24 cellular contexts compared by ENCODE assay signal in genomic region chr14:23140389-23140788, GRCh38. TPM values are rescaled to one million over a fixed set of nuclear protein-coding genes. Genes with fewer than 3 reads are reported as not detected.
DNase-seq lines count a peak whose midpoint lies in the region; ATAC-seq and TF ChIP-seq lines count a peak whose summit lies in the region.
"Had no signal": no experiment of that assay in that cellular context is flagged by ENCODE, and none has a peak within 500 bp of the region (broad histone marks: within the 10 kb centered on the region; RNA-seq: fewer than 3 reads in every experiment).

No MANE protein-coding gene starts in this region.

- no peaks in the 10 kb centered on the region for H3K27me3 ChIP-seq in cardiac muscle cell
- no peaks in the 10 kb centered on the region for H3K27me3 ChIP-seq in muscle layer of colon (ENCODE audit: control insufficient read depth in 1 of 2, insufficient read depth in 2 of 2, low read length in 2 of 2)
- H3K27me3 ChIP-seq in rectal smooth muscle tissue (ENCODE audit: control insufficient read depth, insufficient read depth, low read length) = no peaks in the 10 kb centered on the region
- H3K27me3 ChIP-seq in uterus = no peaks in the 10 kb centered on the region
- H3K27me3 ChIP-seq in HAP-1 (ENCODE audit: low read depth) = no peaks in the 10 kb centered on the region

- H3K9ac ChIP-seq in muscle layer of colon (ENCODE audit: low read length) (no peak overlapping the region), rectal smooth muscle tissue (ENCODE audit: low read length) (no peak overlapping the region)
- H3K9ac ChIP-seq: GM23248 had no signal

- peak overlapping the region; percentile 78 for H3K27ac ChIP-seq in cardiac muscle cell
- peak overlapping the region; percentile 59 for H3K27ac ChIP-seq in muscle layer of colon (ENCODE audit: low read depth, low read length)
- peak overlapping the region; percentile 74 for H3K27ac ChIP-seq in rectal smooth muscle tissue (ENCODE audit: low read depth, low read length)
- peak overlapping the region; percentile 18 to 96 for H3K27ac ChIP-seq in uterus
- H3K27ac ChIP-seq: C4-2B, GM23248 had no signal

- H3K36me3 ChIP-seq in cardiac muscle cell = no peaks in the 10 kb centered on the region
- no peaks in the 10 kb centered on the region for H3K36me3 ChIP-seq in muscle layer of colon (ENCODE audit: insufficient read depth, low read length)
- no peaks in the 10 kb centered on the region for H3K36me3 ChIP-seq in rectal smooth muscle tissue (ENCODE audit: control insufficient read depth, insufficient read depth, low read length)
- no peaks in the 10 kb centered on the region for H3K36me3 ChIP-seq in uterus
- H3K36me3 ChIP-seq in HAP-1 (replicated peaks) = no peaks in the 10 kb centered on the region

- H3K9me3 ChIP-seq in cardiac muscle cell (ENCODE audit: low read depth) (no peaks in the 10 kb centered on the region), muscle layer of colon (ENCODE audit: low read length) (no peaks in the 10 kb centered on the region), uterus (no peaks in the 10 kb centered on the region), HAP-1 (no peaks in the 10 kb centered on the region)

- DNase-seq in cardiac muscle cell (ENCODE audit: low read depth in 1 of 2, low spot score in 1 of 2) (peak in 1 of 2 donors; percentile 38), left cardiac atrium (no peak), uterus (no peak), HAP-1 (ENCODE audit: low spot score in 2 of 2) (no peak)
- DNase-seq in activated effector memory CD4-positive, alpha-beta T cell treated with Interleukin-2 at 50 U/mL for 16 hours = no peak
- DNase-seq: 8988T; Calu3; CD8-positive, alpha-beta memory T cell; DMS153; GM23248; Karpas-422; NCI-H1694 treated with DMSO at 0.1 percent for 48 hours; NCI-H446 treated with DMSO at 0.1 percent for 48 hours; NCI-H526 treated with DMSO at 0.1 percent for 48 hours; OCI-M1 had no signal

- TF ChIP-seq CTCF in cardiac muscle cell (IDR thresholded peaks at IDR 0.05; ENCODE audit: low read depth, low read length) = no peak
- TF ChIP-seq CTCF in uterus (IDR thresholded peaks at IDR 0.05) = no peak

- intact Hi-C loops in left cardiac atrium (cut with DNase I) = no loop called here
- intact Hi-C loops in uterus (cut with DNase I; ENCODE audit: low total_unique reads) = no loop called here

- H3K4me1 ChIP-seq in cardiac muscle cell (ENCODE audit: low read depth) = peaks cover 7% of the 10 kb centered on the region
- peaks cover 38% of the 10 kb centered on the region for H3K4me1 ChIP-seq in muscle layer of colon (ENCODE audit: insufficient read depth, low read length)
- H3K4me1 ChIP-seq in rectal smooth muscle tissue (ENCODE audit: control insufficient read depth, insufficient read depth, low read length) = peaks cover 19% of the 10 kb centered on the region
- H3K4me1 ChIP-seq in uterus = peaks cover 5 to 12% of the 10 kb centered on the region in 2 donors
- H3K4me1 ChIP-seq in HAP-1 = peaks cover 12% of the 10 kb centered on the region

- in situ Hi-C loops in HAP-1 (cut with MboI; ENCODE audit: low sequenced_read_pairs) = no loop called here

- no peak for ATAC-seq in left cardiac atrium
- ATAC-seq in HG02623 (IDR thresholded peaks at IDR 0.05; ENCODE audit: unreplicated experiment) = no peak
- ATAC-seq: HCT116, Right ventricle myocardium inferior had no signal

- H3K4me3 ChIP-seq in cardiac muscle cell = no peak overlapping the region
- no peak overlapping the region for H3K4me3 ChIP-seq in muscle layer of colon (ENCODE audit: low read depth in 1 of 2, low read length in 2 of 2)
- no peak overlapping the region for H3K4me3 ChIP-seq in rectal smooth muscle tissue (ENCODE audit: low read length)
- H3K4me3 ChIP-seq in uterus = no peak overlapping the region
- no peak overlapping the region for H3K4me3 ChIP-seq in HAP-1
- H3K4me3 ChIP-seq: GM23248 had no signal

- TF ChIP-seq POLR2A in uterus (IDR thresholded peaks at IDR 0.05) = no peak

RNA-seq across cellular contexts. Expression of gene CEBPE, which starts 21.3 kb away (rescaled TPM):
- total RNA-seq in cardiac muscle cell (not detected in 2 replicates), left cardiac atrium (not detected), uterus (not detected)
- polyA plus RNA-seq in cardiac muscle cell = not detected in 2 replicates
- total RNA-seq: Calu3, G401, GM23248, M059J, Right ventricle myocardium inferior had no signal
- polyA plus RNA-seq: AG04450; CD8-positive, alpha-beta memory T cell; GM23248 had no signal

RNA-seq across cellular contexts. Expression of gene CIROP, which starts 35.6 kb away (rescaled TPM):
- 0.15 TPM in 1 of 2 replicates, not detected in the other for total RNA-seq in cardiac muscle cell
- polyA plus RNA-seq in cardiac muscle cell = not detected in 2 replicates
- not detected for total RNA-seq in left cardiac atrium
- not detected for total RNA-seq in uterus
- total RNA-seq: Calu3; CD8-positive, alpha-beta memory T cell; G401; GM23248; M059J; Right ventricle myocardium inferior had no signal
- polyA plus RNA-seq: CD8-positive, alpha-beta memory T cell; GM23248 had no signal

RNA-seq across cellular contexts. Expression of gene SLC7A8, which starts 43.1 kb away (rescaled TPM):
- total RNA-seq in cardiac muscle cell = 9.2 and 14.1 TPM in 2 replicates
- 12.6 and 14.0 TPM in 2 replicates for polyA plus RNA-seq in cardiac muscle cell
- total RNA-seq in left cardiac atrium = 10 to 100 TPM in 1 of 2 donors, 1 to 10 TPM in 1; 8.7 to 16.2 TPM
- 100 to 1,000 TPM in 1 of 4 donors, 10 to 100 TPM in 3; 15.9 to 152 (median 49.3) TPM for total RNA-seq in uterus
- total RNA-seq: Calu3 had no signal

RNA-seq across cellular contexts. Expression of gene C14orf119, which starts 45.1 kb away (rescaled TPM):
- 22.2 and 57.0 TPM in 2 replicates for total RNA-seq in cardiac muscle cell
- 105 and 120 TPM in 2 replicates for polyA plus RNA-seq in cardiac muscle cell
- 10 to 100 TPM; 30.8 to 37.9 TPM for total RNA-seq in left cardiac atrium
- total RNA-seq in uterus = 10 to 100 TPM; 12.3 to 41.6 (median 26.7) TPM

RNA-seq across cellular contexts. Expression of gene ACIN1, which starts 45.5 kb away (rescaled TPM):
- total RNA-seq in cardiac muscle cell (95.1 and 151 TPM in 2 replicates), left cardiac atrium (10 to 100 TPM; 71.4 to 77.5 TPM), uterus (100 to 1,000 TPM in 2 of 4 donors, 10 to 100 TPM in 2; 52.3 to 194 (median 77.1) TPM)
- 41.0 and 45.5 TPM in 2 replicates for polyA plus RNA-seq in cardiac muscle cell
